1 cellular context compared by ENCODE assay signal in the genomic region with DNA sequence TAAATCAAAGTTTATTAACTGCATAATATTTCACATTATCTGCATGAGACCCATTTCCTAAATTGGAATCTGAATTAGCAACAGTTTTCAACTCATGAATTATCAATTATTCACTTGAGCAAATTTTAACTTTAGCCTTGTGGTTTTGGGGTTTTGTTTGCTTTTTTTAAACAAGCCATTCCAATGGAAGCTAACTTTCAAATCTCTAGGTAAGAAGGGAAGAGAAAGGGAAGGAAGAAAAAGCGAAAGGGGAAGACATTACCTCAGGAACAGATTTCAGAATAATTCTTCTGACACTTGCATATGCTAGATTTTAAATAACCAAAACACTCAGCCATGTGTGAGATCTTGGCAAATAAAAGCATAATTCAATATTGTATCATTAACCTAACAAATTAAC.
TF ChIP-seq lines count a peak whose summit lies in the region.

No MANE protein-coding gene starts in this region.

TF ChIP-seq in K562, 482 proteins besides CTCF, POLR2A, EP300 and RAD21 (continued from another document):
- TF ChIP-seq, protein P1, sequence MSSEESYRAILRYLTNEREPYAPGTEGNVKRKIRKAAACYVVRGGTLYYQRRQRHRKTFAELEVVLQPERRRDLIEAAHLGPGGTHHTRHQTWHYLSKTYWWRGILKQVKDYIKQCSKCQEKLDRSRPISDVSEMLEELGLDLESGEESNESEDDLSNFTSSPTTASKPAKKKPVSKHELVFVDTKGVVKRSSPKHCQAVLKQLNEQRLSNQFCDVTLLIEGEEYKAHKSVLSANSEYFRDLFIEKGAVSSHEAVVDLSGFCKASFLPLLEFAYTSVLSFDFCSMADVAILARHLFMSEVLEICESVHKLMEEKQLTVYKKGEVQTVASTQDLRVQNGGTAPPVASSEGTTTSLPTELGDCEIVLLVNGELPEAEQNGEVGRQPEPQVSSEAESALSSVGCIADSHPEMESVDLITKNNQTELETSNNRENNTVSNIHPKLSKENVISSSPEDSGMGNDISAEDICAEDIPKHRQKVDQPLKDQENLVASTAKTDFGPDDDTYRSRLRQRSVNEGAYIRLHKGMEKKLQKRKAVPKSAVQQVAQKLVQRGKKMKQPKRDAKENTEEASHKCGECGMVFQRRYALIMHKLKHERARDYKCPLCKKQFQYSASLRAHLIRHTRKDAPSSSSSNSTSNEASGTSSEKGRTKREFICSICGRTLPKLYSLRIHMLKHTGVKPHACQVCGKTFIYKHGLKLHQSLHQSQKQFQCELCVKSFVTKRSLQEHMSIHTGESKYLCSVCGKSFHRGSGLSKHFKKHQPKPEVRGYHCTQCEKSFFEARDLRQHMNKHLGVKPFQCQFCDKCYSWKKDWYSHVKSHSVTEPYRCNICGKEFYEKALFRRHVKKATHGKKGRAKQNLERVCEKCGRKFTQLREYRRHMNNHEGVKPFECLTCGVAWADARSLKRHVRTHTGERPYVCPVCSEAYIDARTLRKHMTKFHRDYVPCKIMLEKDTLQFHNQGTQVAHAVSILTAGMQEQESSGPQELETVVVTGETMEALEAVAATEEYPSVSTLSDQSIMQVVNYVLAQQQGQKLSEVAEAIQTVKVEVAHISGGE (CRISPR knock-in tag; IDR thresholded peaks at IDR 0.05): peak in 1 of 3 experiments; percentile 65; a peak in 2 of 6 replicates
